In genomic region chr19:44176590-44176989, GRCh38 we compare ENCODE assay signal across 18 cellular contexts. TPM values are rescaled to one million over a fixed set of nuclear protein-coding genes. Genes with fewer than 3 reads are reported as not detected.
DNase-seq lines count a peak whose midpoint lies in the region; ATAC-seq and TF ChIP-seq lines count a peak whose summit lies in the region.
"Had no signal": no experiment of that assay in that cellular context is flagged by ENCODE, and none has a peak within 500 bp of the region (broad histone marks: within the 10 kb centered on the region; RNA-seq: fewer than 3 reads in every experiment).

No MANE protein-coding gene starts in this region.

- H3K4me3 Mint-ChIP-seq in progenitor cell of endocrine pancreas (ENCODE audit: low read depth) = no peak overlapping the region
- H3K4me3 Mint-ChIP-seq: CD8-positive, alpha-beta memory T cell had no signal

- no peak for ATAC-seq in GM18873 (IDR thresholded peaks at IDR 0.05; ENCODE audit: low FRiP score, unreplicated experiment)
- no peak for ATAC-seq in HG03460 (IDR thresholded peaks at IDR 0.05; ENCODE audit: unreplicated experiment)
- ATAC-seq: GM12878, HepG2 had no signal

- H3K4me3 ChIP-seq in HEK293 (ENCODE audit: low read depth, low read length) (no peak overlapping the region), fibroblast of mammary gland (ENCODE audit: control insufficient read depth, low read depth, low read length) (no peak overlapping the region)
- H3K4me3 ChIP-seq: GM12878 had no signal

- CTCF ChIA-PET in HEK293 (lab: Yijun Ruan, JAX) = interaction anchor here (0.9 kb wide), 1 partner anchor 24 kb away, joined by 6 read pairs; no protein-coding TSS in a partner anchor

- peaks cover 69% of the 10 kb centered on the region for H3K36me3 Mint-ChIP-seq in progenitor cell of endocrine pancreas (ENCODE audit: insufficient read depth)

- POLR2A ChIA-PET in HEK293 (lab: Yijun Ruan, JAX) = interaction anchor here (0.8 to 2.0 kb wide), 4 partner anchors 11 to 36 kb away, joined by 3 to 11 read pairs (median 7); partner anchors contain the start of genes ZNF226 and ZNF227

- peak overlapping the region; percentile 73 for H3K27ac Mint-ChIP-seq in progenitor cell of endocrine pancreas
- H3K27ac Mint-ChIP-seq: CD8-positive, alpha-beta memory T cell had no signal

- DNase-seq in amniotic epithelial cell (ENCODE audit: low read depth) (peak; percentile 49), fibroblast of mammary gland (ENCODE audit: low read depth) (peak; percentile 27), progenitor cell of endocrine pancreas (ENCODE audit: low spot score, unreplicated experiment) (no peak), NCI-H226 (no peak)
- DNase-seq: ACHN; C1 segment of cervical spinal cord; CD8-positive, alpha-beta memory T cell; GF-D8; KG1; NCI-H1417; NCI-H187; NCI-H2107; NCI-H524 treated with DMSO at 0.1 percent for 48 hours had no signal

- peaks cover 6% of the 10 kb centered on the region; the same call in 1 of the 2 replicates for H3K4me1 ChIP-seq in HEK293 (ENCODE audit: control insufficient read depth, insufficient read depth, low read length)

- H3K4me1 Mint-ChIP-seq in progenitor cell of endocrine pancreas (ENCODE audit: low read depth) = no peaks in the 10 kb centered on the region
- H3K4me1 Mint-ChIP-seq: CD8-positive, alpha-beta memory T cell had no signal

- no peaks in the 10 kb centered on the region for H3K27me3 Mint-ChIP-seq in progenitor cell of endocrine pancreas
- H3K27me3 Mint-ChIP-seq: CD8-positive, alpha-beta memory T cell had no signal

- H3K36me3 ChIP-seq in HEK293 (ENCODE audit: control insufficient read depth in 2 of 2, insufficient read depth in 1 of 2, low read length in 2 of 2) = peaks cover 59 to 88% of the 10 kb centered on the region in 2 experiments

- TF ChIP-seq CTCF in HEK293 (tag by site-specific recombination; IDR thresholded peaks at IDR 0.05) = no peak
- no peak for TF ChIP-seq CTCF in fibroblast of mammary gland (conservative IDR thresholded peaks at IDR 0.05; ENCODE audit: control insufficient read depth, insufficient read depth, low read depth, low read length)
- TF ChIP-seq CTCF in progenitor cell of endocrine pancreas (IDR thresholded peaks at IDR 0.05; ENCODE audit: unreplicated experiment) = no peak

- H3K27ac ChIP-seq in HEK293 (ENCODE audit: extremely low read depth, low read depth, low read length) = no peak overlapping the region

- H3K9me3 Mint-ChIP-seq in progenitor cell of endocrine pancreas (ENCODE audit: low read depth) = peaks cover 63% of the 10 kb centered on the region

- H3K9me3 ChIP-seq in HEK293 (ENCODE audit: control insufficient read depth, insufficient read depth, low read depth, low read length) = peaks cover 81% of the 10 kb centered on the region

TF ChIP-seq in HEK293, 187 proteins besides CTCF, POLR2A, EP300 and RAD21:
- no peak for TF ChIP-seq YY1 (tag by site-specific recombination; IDR thresholded peaks at IDR 0.05)
- no peak; the same call in 1 of the 2 replicates for TF ChIP-seq ZNF518A (tag by site-specific recombination; conservative IDR thresholded peaks at IDR 0.05; ENCODE audit: low read depth)
- TF ChIP-seq ZNF211 (tag by site-specific recombination; IDR thresholded peaks at IDR 0.05; ENCODE audit: low read depth) = no peak
- TF ChIP-seq ZNF660 (tag by site-specific recombination; IDR thresholded peaks at IDR 0.05) = no peak
- TF ChIP-seq ZFP37 (tag by site-specific recombination; IDR thresholded peaks at IDR 0.05) = no peak
- TF ChIP-seq ZNF677 (tag by site-specific recombination; IDR thresholded peaks at IDR 0.05) = 0 out of 2 replicates have a peak, but pooled peaks have one; percentile 6
- TF ChIP-seq SETDB1 (IDR thresholded peaks at IDR 0.05; ENCODE audit: insufficient read length, low read length) = peak; percentile 66
- no peak for TF ChIP-seq ZNF239 (tag by site-specific recombination; IDR thresholded peaks at IDR 0.05)
- no peak for TF ChIP-seq ZFP69B (tag by site-specific recombination; IDR thresholded peaks at IDR 0.05)
- TF ChIP-seq ZNF549 (tag by site-specific recombination; IDR thresholded peaks at IDR 0.05) = 0 out of 2 replicates have a peak, but pooled peaks have one; percentile 2
- TF ChIP-seq ZNF350 (tag by site-specific recombination; IDR thresholded peaks at IDR 0.05) = peak; percentile 16; the same call in 1 of the 2 replicates
- no peak for TF ChIP-seq ZNF302 (tag by site-specific recombination; IDR thresholded peaks at IDR 0.05; ENCODE audit: low read depth)
- TF ChIP-seq ZNF274 (IDR thresholded peaks at IDR 0.05; ENCODE audit: low read length) = no peak
- peak; percentile 75; the same call in 1 of the 2 replicates for TF ChIP-seq ZNF274 (tag by site-specific recombination; IDR thresholded peaks at IDR 0.05; ENCODE audit: borderline replicate concordance)
TF ChIP-seq in HEK293: peak in this region for 5.

RNA-seq across cellular contexts. Expression of gene ZNF226, which starts 11.7 kb away (rescaled TPM):
- 38.2 and 38.7 TPM in 2 replicates for total RNA-seq in progenitor cell of endocrine pancreas

RNA-seq across cellular contexts. Expression of gene ZNF234, which starts 35.2 kb away (rescaled TPM):
- total RNA-seq in progenitor cell of endocrine pancreas = 24.9 and 25.2 TPM in 2 replicates

RNA-seq across cellular contexts. Expression of gene ZNF227, which starts 35.7 kb away (rescaled TPM):
- total RNA-seq in progenitor cell of endocrine pancreas = 32.0 and 38.9 TPM in 2 replicates

Comparison
In these comparisons a context has a peak if more than half of its experiments do, and no peak if none do; other contexts are left out.
1. DNase-seq: peak in amniotic epithelial cell (single experiment) and fibroblast of mammary gland (single experiment); none in progenitor cell of endocrine pancreas (single experiment) and NCI-H226 (single experiment).